In genomic region chr9:34375901-34376595, GRCh38 we compare ENCODE assay signal across 8 cellular contexts. TPM values are rescaled to one million over a fixed set of nuclear protein-coding genes. Genes with fewer than 3 reads are reported as not detected.
DNase-seq lines count a peak whose midpoint lies in the region; ATAC-seq and TF ChIP-seq lines count a peak whose summit lies in the region.

No MANE protein-coding gene starts in this region.

- TF ChIP-seq POLR2A in esophagus squamous epithelium (IDR thresholded peaks at IDR 0.05) (no peak), transverse colon (IDR thresholded peaks at IDR 0.05) (no peak)

- intact Hi-C loops in esophagus squamous epithelium (cut with DNase I): loop anchor here (5.0 kb wide), 1 partner anchor 44 kb away; no protein-coding TSS in a partner anchor
- intact Hi-C loops in transverse colon (cut with DNase I; ENCODE audit: low total_unique reads): no loop called here

- no peak for TF ChIP-seq EP300 in transverse colon (IDR thresholded peaks at IDR 0.05; ENCODE audit: low read depth)

- H3K27me3 ChIP-seq in ACC112 (ENCODE audit: insufficient read depth, low read length): peaks cover 6% of the 10 kb centered on the region; the same call in 1 of the 2 replicates
- H3K27me3 ChIP-seq in esophagus squamous epithelium: no peaks in the 10 kb centered on the region
- no peaks in the 10 kb centered on the region for H3K27me3 ChIP-seq in muscle layer of colon (ENCODE audit: control insufficient read depth in 1 of 2, insufficient read depth in 2 of 2, low read length in 2 of 2)
- H3K27me3 ChIP-seq in transverse colon: no peaks in the 10 kb centered on the region

- no peaks in the 10 kb centered on the region for H3K79me2 ChIP-seq in ACC112 (ENCODE audit: control insufficient read depth, insufficient read depth, low read length, unreplicated experiment)

- H3K4me1 ChIP-seq in ACC112 (ENCODE audit: control insufficient read depth, insufficient read depth, low read length, unreplicated experiment) (peaks cover 6% of the 10 kb centered on the region), esophagus squamous epithelium (peaks cover 24 to 54% (median 30%) of the 10 kb centered on the region in 3 donors), muscle layer of colon (ENCODE audit: insufficient read depth, low read length) (peaks cover 43% of the 10 kb centered on the region), transverse colon (peaks cover 16 to 40% (median 35%) of the 10 kb centered on the region in 4 donors)

- no peak overlapping the region for H3K27ac ChIP-seq in ACC112 (ENCODE audit: low read depth, low read length)
- peak overlapping the region; percentile 83 to 92 (median 86) for H3K27ac ChIP-seq in esophagus squamous epithelium
- peak overlapping the region; percentile 62 for H3K27ac ChIP-seq in muscle layer of colon (ENCODE audit: low read depth, low read length)
- H3K27ac ChIP-seq in transverse colon: peak overlapping the region; percentile 90 to 95 (median 91)

- H3K9me3 ChIP-seq in esophagus squamous epithelium (no peaks in the 10 kb centered on the region), muscle layer of colon (ENCODE audit: low read length) (no peaks in the 10 kb centered on the region), transverse colon (no peaks in the 10 kb centered on the region)

- in situ Hi-C loops in transverse colon (cut with MboI; ENCODE audit: low pct_ligation_motif_present in 1 of 4, low pct_unique_long_range_greater_than_20kb in 1 of 4, low sequenced_read_pairs in 3 of 4): no loop called here

- TF ChIP-seq CTCF in esophagus squamous epithelium (IDR thresholded peaks at IDR 0.05): peak in 3 of 6 experiments; percentile 17 to 35 (median 23)
- TF ChIP-seq CTCF in transverse colon (IDR thresholded peaks at IDR 0.05): peak; percentile 26 to 62 (median 33)

- peak; percentile 50 for DNase-seq in NCI-H146 treated with DMSO at 0.1 percent for 48 hours (lab: John Stamatoyannopoulos, UW; ENCODE audit: unreplicated experiment)
- peak; percentile 75 for DNase-seq in activated CD8-positive, alpha-beta memory T cell treated with anti-CD3 and anti-CD28 coated beads, Interleukin-2, amount 50 U/mL, for 48 hours
- DNase-seq in esophagus squamous epithelium (lab: John Stamatoyannopoulos, UW): no peak
- peak; percentile 77 for DNase-seq in transverse colon
- no peak for DNase-seq in ecto neural progenitor cell (ENCODE audit: low spot score)

- H2AFZ ChIP-seq in ACC112 (ENCODE audit: low read length, unreplicated experiment): no peak overlapping the region

- ATAC-seq in GM18511 (IDR thresholded peaks at IDR 0.05; ENCODE audit: unreplicated experiment): peak; percentile 38

- H3K4me3 ChIP-seq in ACC112 (ENCODE audit: low read depth, low read length) (peak overlapping the region; percentile 76), esophagus squamous epithelium (peak overlapping the region; percentile 56 to 93 (median 86)), muscle layer of colon (ENCODE audit: low read depth in 1 of 2, low read length in 2 of 2) (peak overlapping the region; percentile 60 to 95), transverse colon (peak overlapping the region; percentile 56 to 85 (median 64))

- H3K36me3 ChIP-seq in ACC112 (ENCODE audit: insufficient read depth, low read length): no peaks in the 10 kb centered on the region
- peaks cover 0 to 16% (median 9%) of the 10 kb centered on the region in 3 donors for H3K36me3 ChIP-seq in esophagus squamous epithelium
- H3K36me3 ChIP-seq in muscle layer of colon (ENCODE audit: insufficient read depth, low read length): peaks cover 13% of the 10 kb centered on the region
- H3K36me3 ChIP-seq in transverse colon: peaks cover 0 to 17% (median 5%) of the 10 kb centered on the region in 4 donors

- H3K9ac ChIP-seq in muscle layer of colon (ENCODE audit: low read length): peak overlapping the region; percentile 83

- WGBS in esophagus squamous epithelium, 2 donors: 12 to 38% methylated on average over 3 to 21 of the region's 22 CpGs
- WGBS in transverse colon (ENCODE audit: low coverage in 1 of 2), 2 donors: 13% methylated on average over 3 to 15 of the region's 22 CpGs

RNA-seq across cellular contexts. Expression of gene MYORG, which starts 0.7 kb away (rescaled TPM):
- total RNA-seq in esophagus squamous epithelium: 1 to 10 TPM; 5.3 to 8.8 (median 5.4) TPM
- 100 to 1,000 TPM in 1 of 4 donors, 10 to 100 TPM in 3; 42.0 to 113 (median 66.3) TPM for total RNA-seq in transverse colon

RNA-seq across cellular contexts. Expression of gene NUDT2, which starts 46.7 kb away (rescaled TPM):
- total RNA-seq in esophagus squamous epithelium (10 to 100 TPM in 3 of 4 donors, 1 to 10 TPM in 1; 9.2 to 29.3 (median 17.8) TPM), transverse colon (10 to 100 TPM in 2 of 4 donors, 1 to 10 TPM in 2; 1.4 to 31.0 (median 9.7) TPM)

RNA-seq across cellular contexts. Expression of gene KIF24, which starts 47.0 kb away (rescaled TPM):
- total RNA-seq in esophagus squamous epithelium (1 to 10 TPM; 1.5 to 2.9 (median 1.6) TPM), transverse colon (1 to 10 TPM in 2 of 4 donors, under 1 TPM in 2; 0.37 to 6.8 (median 1.1) TPM)

Comparison
In these comparisons a context has a peak if more than half of its experiments do, and no peak if none do; other contexts are left out.
1. DNase-seq: peak in NCI-H146 treated with DMSO at 0.1 percent for 48 hours (single experiment), activated CD8-positive, alpha-beta memory T cell treated with anti-CD3 and anti-CD28 coated beads, Interleukin-2, amount 50 U/mL, for 48 hours (single experiment) and transverse colon (single experiment); none in esophagus squamous epithelium (single experiment) and ecto neural progenitor cell (single experiment).
2. RNA of gene MYORG, which starts 0.7 kb away (total RNA-seq): 42.0 to 113 TPM in transverse colon; 5.3 to 8.8 TPM in esophagus squamous epithelium; every median in the first group is over 4 times any median in the second.
3. Peak in every context shown above with its lines, with median percentiles within 50 percentile points of each other: H3K4me3 ChIP-seq.